Comparison of ENCODE assay signal across 7 cellular contexts in the genomic region with DNA sequence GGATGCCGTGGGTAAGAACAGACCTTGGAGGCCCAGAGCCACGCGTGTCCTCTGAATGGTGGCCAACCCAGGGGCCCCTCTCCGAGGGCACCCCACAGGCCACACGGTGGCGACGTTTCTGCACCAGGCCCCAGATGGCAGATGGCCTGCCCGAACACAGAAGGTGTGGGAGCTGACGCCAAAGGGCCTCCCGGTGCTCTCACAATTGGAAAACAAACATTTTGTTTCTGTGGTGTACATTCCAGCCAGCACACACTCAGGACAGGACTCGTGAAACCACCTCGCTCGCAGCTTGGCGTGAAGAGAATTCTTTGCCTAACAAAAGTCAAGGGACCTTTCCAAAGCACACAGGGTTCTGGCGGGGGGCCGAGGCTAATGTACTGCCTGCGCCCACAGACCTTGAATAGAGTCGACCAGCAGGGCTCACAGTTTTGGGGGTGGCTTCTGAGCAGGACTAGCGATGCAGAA.
DNase-seq lines count a peak whose midpoint lies in the region; ATAC-seq and TF ChIP-seq lines count a peak whose summit lies in the region.

No MANE protein-coding gene starts in this region.

- POLR2A ChIA-PET in HEK293 (lab: Yijun Ruan, JAX), result no interaction called here

- H3K27ac Mint-ChIP-seq in neural crest cell (ENCODE audit: unreplicated experiment), result no peak overlapping the region

- H3K4me3 Mint-ChIP-seq in neural crest cell, result no peak overlapping the region

- peak; percentile 17; the same call in 1 of the 3 replicates for ATAC-seq in SK-N-SH treated with all-trans-retinoic acid at 6 μM for 48 hours

- no peak overlapping the region for H3K9ac ChIP-seq in colonic mucosa (ENCODE audit: low read depth in 2 of 2, low read length in 2 of 2)

- H3K9me3 Mint-ChIP-seq in neural crest cell, result no peaks in the 10 kb centered on the region

- H3K36me3 ChIP-seq in HEK293 (ENCODE audit: control insufficient read depth in 2 of 2, insufficient read depth in 1 of 2, low read length in 2 of 2), result peaks cover 0 to 5% of the 10 kb centered on the region in 2 experiments; a peak in 1 of 3 replicates
- H3K36me3 ChIP-seq in effector memory CD4-positive, alpha-beta T cell (ENCODE audit: control insufficient read depth, insufficient read depth, low read length), result peaks cover 8% of the 10 kb centered on the region
- no peaks in the 10 kb centered on the region for H3K36me3 ChIP-seq in colonic mucosa

- peaks cover 9% of the 10 kb centered on the region for H3K4me1 Mint-ChIP-seq in neural crest cell

- CTCF ChIA-PET in HEK293 (lab: Yijun Ruan, JAX), result interaction anchor here (1.5 kb wide), 1 partner anchor 109 kb away, joined by 9 read pairs; no protein-coding TSS in a partner anchor

- intact Hi-C loops in colonic mucosa (cut with DNase I), result no loop called here

- H3K9me3 ChIP-seq in HEK293 (ENCODE audit: control insufficient read depth, insufficient read depth, low read depth, low read length), result no peaks in the 10 kb centered on the region
- H3K9me3 ChIP-seq in effector memory CD4-positive, alpha-beta T cell (ENCODE audit: control insufficient read depth, low read length), result no peaks in the 10 kb centered on the region
- no peaks in the 10 kb centered on the region for H3K9me3 ChIP-seq in colonic mucosa

- H3K4me1 ChIP-seq in HEK293 (ENCODE audit: control insufficient read depth, insufficient read depth, low read length), result no peaks in the 10 kb centered on the region
- peaks cover 41% of the 10 kb centered on the region for H3K4me1 ChIP-seq in effector memory CD4-positive, alpha-beta T cell (ENCODE audit: control insufficient read depth, insufficient read depth, low read length, poor library complexity, severe bottlenecking)
- H3K4me1 ChIP-seq in colonic mucosa, result peaks cover 14% of the 10 kb centered on the region

- no peaks in the 10 kb centered on the region for H3K27me3 Mint-ChIP-seq in neural crest cell (ENCODE audit: low read depth)

- H3K27me3 ChIP-seq in effector memory CD4-positive, alpha-beta T cell (replicated peaks; ENCODE audit: control insufficient read depth, insufficient read depth, low read length, poor library complexity, severe bottlenecking), result no peaks in the 10 kb centered on the region
- H3K27me3 ChIP-seq in colonic mucosa, result no peaks in the 10 kb centered on the region

- peaks cover 6% of the 10 kb centered on the region for H3K36me3 Mint-ChIP-seq in neural crest cell (ENCODE audit: low read depth)

- H3K4me3 ChIP-seq in HEK293 (ENCODE audit: low read depth, low read length) (no peak overlapping the region), colonic mucosa (no peak overlapping the region)
- H3K4me3 ChIP-seq in effector memory CD4-positive, alpha-beta T cell (ENCODE audit: insufficient read depth, low read depth, low read length, poor library complexity, severe bottlenecking), result no peak overlapping the region

- TF ChIP-seq CTCF in HEK293 (tag by site-specific recombination; IDR thresholded peaks at IDR 0.05) (no peak), neural crest cell (conservative IDR thresholded peaks at IDR 0.05) (peak; percentile 49), colonic mucosa (IDR thresholded peaks at IDR 0.05) (no peak)

- no peak for DNase-seq in effector memory CD4-positive, alpha-beta T cell
- DNase-seq in neural crest cell (ENCODE audit: low read depth, low spot score) (no peak), OCI-M2 (lab: John Stamatoyannopoulos, UW; ENCODE audit: unreplicated experiment) (no peak), foreskin melanocyte (no peak), colonic mucosa (no peak)

- no peak overlapping the region for H3K27ac ChIP-seq in HEK293 (ENCODE audit: extremely low read depth, low read depth, low read length)
- peak overlapping the region; percentile 38 for H3K27ac ChIP-seq in effector memory CD4-positive, alpha-beta T cell (ENCODE audit: insufficient read depth, low read length, poor library complexity, severe bottlenecking)
- no peak overlapping the region for H3K27ac ChIP-seq in colonic mucosa

TF ChIP-seq in HEK293, 187 proteins besides CTCF, POLR2A, EP300 and RAD21:
- no peak for TF ChIP-seq YY2 (tag by site-specific recombination; IDR thresholded peaks at IDR 0.05)
- TF ChIP-seq ZIC2 (tag by site-specific recombination; IDR thresholded peaks at IDR 0.05), result 0 out of 2 replicates have a peak, but pooled peaks have one; percentile 7

TF ChIP-seq in SK-N-SH treated with all-trans-retinoic acid at 6 μM for 48 hours, 23 proteins besides CTCF, POLR2A, EP300 and RAD21:
- TF ChIP-seq ZNF8 (CRISPR knock-in tag; IDR thresholded peaks at IDR 0.05) (no peak), ARNTL (CRISPR knock-in tag; IDR thresholded peaks at IDR 0.05; ENCODE audit: borderline replicate concordance, low read depth) (no peak), SNAI2 (CRISPR knock-in tag; IDR thresholded peaks at IDR 0.05) (no peak), GLIS3 (CRISPR knock-in tag; IDR thresholded peaks at IDR 0.05) (no peak), OSR1 (CRISPR knock-in tag; IDR thresholded peaks at IDR 0.05) (no peak), RARB (CRISPR knock-in tag; IDR thresholded peaks at IDR 0.05) (no peak), ZFP30 (CRISPR knock-in tag; IDR thresholded peaks at IDR 0.05) (no peak), TCF4 (CRISPR knock-in tag; IDR thresholded peaks at IDR 0.05; ENCODE audit: borderline replicate concordance) (no peak), ISL1 (CRISPR knock-in tag; IDR thresholded peaks at IDR 0.05) (no peak), ZNF565 (CRISPR knock-in tag; conservative IDR thresholded peaks at IDR 0.05; ENCODE audit: low read depth) (no peak), PPARA (CRISPR knock-in tag; IDR thresholded peaks at IDR 0.05; ENCODE audit: borderline replicate concordance) (no peak), BACH2 (CRISPR knock-in tag; IDR thresholded peaks at IDR 0.05; ENCODE audit: borderline replicate concordance) (no peak), ZFP3 (CRISPR knock-in tag; IDR thresholded peaks at IDR 0.05) (no peak), ESRRG (CRISPR knock-in tag; IDR thresholded peaks at IDR 0.05) (no peak), CSDC2 (CRISPR knock-in tag; IDR thresholded peaks at IDR 0.05) (no peak), ZNF70 (CRISPR knock-in tag; IDR thresholded peaks at IDR 0.05) (no peak)
- TF ChIP-seq, protein P1, sequence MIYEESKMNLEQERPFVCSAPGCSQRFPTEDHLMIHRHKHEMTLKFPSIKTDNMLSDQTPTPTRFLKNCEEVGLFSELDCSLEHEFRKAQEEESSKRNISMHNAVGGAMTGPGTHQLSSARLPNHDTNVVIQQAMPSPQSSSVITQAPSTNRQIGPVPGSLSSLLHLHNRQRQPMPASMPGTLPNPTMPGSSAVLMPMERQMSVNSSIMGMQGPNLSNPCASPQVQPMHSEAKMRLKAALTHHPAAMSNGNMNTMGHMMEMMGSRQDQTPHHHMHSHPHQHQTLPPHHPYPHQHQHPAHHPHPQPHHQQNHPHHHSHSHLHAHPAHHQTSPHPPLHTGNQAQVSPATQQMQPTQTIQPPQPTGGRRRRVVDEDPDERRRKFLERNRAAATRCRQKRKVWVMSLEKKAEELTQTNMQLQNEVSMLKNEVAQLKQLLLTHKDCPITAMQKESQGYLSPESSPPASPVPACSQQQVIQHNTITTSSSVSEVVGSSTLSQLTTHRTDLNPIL (CRISPR knock-in tag; IDR thresholded peaks at IDR 0.05; ENCODE audit: low read depth), result no peak
- TF ChIP-seq, protein P2, sequence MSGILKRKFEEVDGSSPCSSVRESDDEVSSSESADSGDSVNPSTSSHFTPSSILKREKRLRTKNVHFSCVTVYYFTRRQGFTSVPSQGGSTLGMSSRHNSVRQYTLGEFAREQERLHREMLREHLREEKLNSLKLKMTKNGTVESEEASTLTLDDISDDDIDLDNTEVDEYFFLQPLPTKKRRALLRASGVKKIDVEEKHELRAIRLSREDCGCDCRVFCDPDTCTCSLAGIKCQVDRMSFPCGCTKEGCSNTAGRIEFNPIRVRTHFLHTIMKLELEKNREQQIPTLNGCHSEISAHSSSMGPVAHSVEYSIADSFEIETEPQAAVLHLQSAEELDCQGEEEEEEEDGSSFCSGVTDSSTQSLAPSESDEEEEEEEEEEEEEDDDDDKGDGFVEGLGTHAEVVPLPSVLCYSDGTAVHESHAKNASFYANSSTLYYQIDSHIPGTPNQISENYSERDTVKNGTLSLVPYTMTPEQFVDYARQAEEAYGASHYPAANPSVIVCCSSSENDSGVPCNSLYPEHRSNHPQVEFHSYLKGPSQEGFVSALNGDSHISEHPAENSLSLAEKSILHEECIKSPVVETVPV (CRISPR knock-in tag; IDR thresholded peaks at IDR 0.05), result no peak
- TF ChIP-seq, protein P3, sequence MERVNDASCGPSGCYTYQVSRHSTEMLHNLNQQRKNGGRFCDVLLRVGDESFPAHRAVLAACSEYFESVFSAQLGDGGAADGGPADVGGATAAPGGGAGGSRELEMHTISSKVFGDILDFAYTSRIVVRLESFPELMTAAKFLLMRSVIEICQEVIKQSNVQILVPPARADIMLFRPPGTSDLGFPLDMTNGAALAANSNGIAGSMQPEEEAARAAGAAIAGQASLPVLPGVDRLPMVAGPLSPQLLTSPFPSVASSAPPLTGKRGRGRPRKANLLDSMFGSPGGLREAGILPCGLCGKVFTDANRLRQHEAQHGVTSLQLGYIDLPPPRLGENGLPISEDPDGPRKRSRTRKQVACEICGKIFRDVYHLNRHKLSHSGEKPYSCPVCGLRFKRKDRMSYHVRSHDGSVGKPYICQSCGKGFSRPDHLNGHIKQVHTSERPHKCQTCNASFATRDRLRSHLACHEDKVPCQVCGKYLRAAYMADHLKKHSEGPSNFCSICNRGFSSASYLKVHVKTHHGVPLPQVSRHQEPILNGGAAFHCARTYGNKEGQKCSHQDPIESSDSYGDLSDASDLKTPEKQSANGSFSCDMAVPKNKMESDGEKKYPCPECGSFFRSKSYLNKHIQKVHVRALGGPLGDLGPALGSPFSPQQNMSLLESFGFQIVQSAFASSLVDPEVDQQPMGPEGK (CRISPR knock-in tag; IDR thresholded peaks at IDR 0.05; ENCODE audit: borderline replicate concordance), result no peak
- TF ChIP-seq, protein P4, sequence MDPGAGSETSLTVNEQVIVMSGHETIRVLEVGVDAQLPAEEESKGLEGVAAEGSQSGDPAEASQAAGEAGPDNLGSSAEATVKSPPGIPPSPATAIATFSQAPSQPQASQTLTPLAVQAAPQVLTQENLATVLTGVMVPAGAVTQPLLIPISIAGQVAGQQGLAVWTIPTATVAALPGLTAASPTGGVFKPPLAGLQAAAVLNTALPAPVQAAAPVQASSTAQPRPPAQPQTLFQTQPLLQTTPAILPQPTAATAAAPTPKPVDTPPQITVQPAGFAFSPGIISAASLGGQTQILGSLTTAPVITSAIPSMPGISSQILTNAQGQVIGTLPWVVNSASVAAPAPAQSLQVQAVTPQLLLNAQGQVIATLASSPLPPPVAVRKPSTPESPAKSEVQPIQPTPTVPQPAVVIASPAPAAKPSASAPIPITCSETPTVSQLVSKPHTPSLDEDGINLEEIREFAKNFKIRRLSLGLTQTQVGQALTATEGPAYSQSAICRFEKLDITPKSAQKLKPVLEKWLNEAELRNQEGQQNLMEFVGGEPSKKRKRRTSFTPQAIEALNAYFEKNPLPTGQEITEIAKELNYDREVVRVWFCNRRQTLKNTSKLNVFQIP (CRISPR knock-in tag; IDR thresholded peaks at IDR 0.05; ENCODE audit: borderline replicate concordance, low read depth), result no peak
TF ChIP-seq in SK-N-SH treated with all-trans-retinoic acid at 6 μM for 48 hours: peak in this region for 0.
